Comparison of ENCODE assay signal across 28 cellular contexts in the genomic region with DNA sequence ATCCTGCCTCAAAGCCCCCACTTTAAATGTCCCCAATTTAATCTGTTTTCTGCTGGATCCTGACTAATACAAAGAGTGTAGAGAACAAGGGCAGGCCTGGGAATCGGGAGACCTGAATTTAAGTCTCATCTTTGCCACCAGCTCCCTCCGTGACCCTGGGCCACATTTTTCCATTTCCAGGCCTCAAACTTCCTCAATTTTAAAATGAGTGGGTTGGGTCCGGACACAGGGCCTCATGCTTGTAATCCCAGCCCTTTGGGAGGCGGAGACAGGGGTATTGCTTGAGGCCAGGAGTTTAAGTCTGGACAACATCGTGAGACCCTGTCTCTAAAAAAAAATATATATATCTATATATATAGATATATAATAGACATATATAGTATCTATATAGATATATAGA.
"Had no signal": no experiment of that assay in that cellular context is flagged by ENCODE, and none has a peak within 500 bp of the region (broad histone marks: within the 10 kb centered on the region; RNA-seq: fewer than 3 reads in every experiment).

No MANE protein-coding gene starts in this region.

- H3K4me3 Mint-ChIP-seq: activated CD8-positive, alpha-beta T cell treated with anti-CD3 and anti-CD28 coated beads, Interleukin-2, amount 10 ng/mL, durations not matched to agents 7 days and 5 days; WTC11 had no signal

- H3K27ac Mint-ChIP-seq: activated CD8-positive, alpha-beta T cell treated with anti-CD3 and anti-CD28 coated beads, Interleukin-2, amount 10 ng/mL, durations not matched to agents 7 days and 5 days; activated naive CD4-positive, alpha-beta T cell treated with anti-CD3 and anti-CD28 coated beads, Interleukin-2, amount 50 U/mL, for 24 hours; activated T-helper 1 cell treated with anti-CD3 and anti-CD28 coated beads, Interleukin-12 subunit alpha, Interleukin-12 subunit beta, Interleukin-2, Interleukin-4 antibody, amounts not matched to agents 30 ng/mL and 10 ng/mL and 1 ng/mL, durations not matched to agents 14 hours and 24 hours and 36 hours; T-helper 1 cell treated with Interleukin-12 subunit alpha and Interleukin-12 subunit beta and Interleukin-4 antibody, amounts not matched to agents 30 μg/mL and 1 μg/mL, for 36 hours; WTC11 had no signal

- ATAC-seq: activated CD8-positive, alpha-beta T cell treated with anti-CD3 and anti-CD28 coated beads, Interleukin-2, amount 10 ng/mL, durations not matched to agents 7 days and 5 days; body of pancreas; WTC11 had no signal

- H3K27me3 Mint-ChIP-seq: activated naive CD4-positive, alpha-beta T cell treated with anti-CD3 and anti-CD28 coated beads, Interleukin-2, amount 50 U/mL, for 24 hours had no signal

- H3K36me3 Mint-ChIP-seq: WTC11 had no signal

- DNase-seq: activated CD4-positive, alpha-beta T cell treated with anti-CD3 and anti-CD28 coated beads for 48 hours; activated CD4-positive, alpha-beta T cell treated with anti-CD3 and anti-CD28 coated beads, Interleukin-2, amount 50 U/mL, for 4 hours; activated CD4-positive, CD25-positive, alpha-beta regulatory T cell treated with anti-CD3 and anti-CD28 coated beads, Interleukin-2, amount 50 U/mL, for 72 hours; activated CD8-positive, alpha-beta memory T cell treated with anti-CD3 and anti-CD28 coated beads, Interleukin-2, amount 50 U/mL, for 48 hours; activated CD8-positive, alpha-beta T cell treated with anti-CD3 and anti-CD28 coated beads, Interleukin-2, amount 10 ng/mL, durations not matched to agents 7 days and 5 days; activated effector memory CD4-positive, alpha-beta T cell treated with Interleukin-2 at 50 U/mL for 16 hours; activated naive CD4-positive, alpha-beta T cell; activated T-cell treated with anti-CD3 and anti-CD28 coated beads, Interleukin-2, amount 50 U/mL, for 1 hour; aorta; body of pancreas; central memory CD4-positive, alpha-beta T cell; Karpas-422; MM.1S; NCI-H1092 treated with DMSO at 0.1 percent for 48 hours; NCI-H1417 treated with DMSO at 0.1 percent for 48 hours; NCI-H1694; NCI-H2029; NCI-H2107; NCI-H510A treated with DMSO at 0.1 percent for 48 hours; NK-92 treated with Interleukin-12 subunit alpha and Interleukin-12 subunit beta, amount 100 ng/mL, for 24 hours; Peyer's patch; Right ventricle myocardium superior; SJCRH30; SK-N-SH had no signal

- H3K9me3 Mint-ChIP-seq: activated naive CD4-positive, alpha-beta T cell treated with anti-CD3 and anti-CD28 coated beads, Interleukin-2, amount 50 U/mL, for 24 hours; activated T-helper 1 cell treated with anti-CD3 and anti-CD28 coated beads, Interleukin-12 subunit alpha, Interleukin-12 subunit beta, Interleukin-2, Interleukin-4 antibody, amounts not matched to agents 30 ng/mL and 10 ng/mL and 1 ng/mL, durations not matched to agents 14 hours and 24 hours and 36 hours; T-helper 1 cell treated with Interleukin-12 subunit alpha and Interleukin-12 subunit beta and Interleukin-4 antibody, amounts not matched to agents 30 μg/mL and 1 μg/mL, for 36 hours; WTC11 had no signal
